In genomic region chr19:32868206-32868950, GRCh38 we compare ENCODE assay signal across 22 cellular contexts. TPM values are rescaled to one million over a fixed set of nuclear protein-coding genes. Genes with fewer than 3 reads are reported as not detected.
DNase-seq lines count a peak whose midpoint lies in the region; ATAC-seq, FAIRE-seq and TF ChIP-seq lines count a peak whose summit lies in the region.
"Had no signal": no experiment of that assay in that cellular context is flagged by ENCODE, and none has a peak within 500 bp of the region (broad histone marks: within the 10 kb centered on the region; RNA-seq: fewer than 3 reads in every experiment).

No MANE protein-coding gene starts in this region.

- no peak overlapping the region for H3K18ac ChIP-seq in neuronal stem cell (ENCODE audit: low read length)

- H3K9ac ChIP-seq in NT2/D1 (ENCODE audit: insufficient read length, low read depth): peak overlapping the region; percentile 4
- no peak overlapping the region for H3K9ac ChIP-seq in kidney (ENCODE audit: low read length in 2 of 2)
- no peak overlapping the region for H3K9ac ChIP-seq in neuronal stem cell (ENCODE audit: low read depth, low read length, poor library complexity)
- H3K9ac ChIP-seq: KMS-11 had no signal

- no peak overlapping the region for H2AK5ac ChIP-seq in neuronal stem cell (ENCODE audit: low read depth, low read length)

- H3K27ac ChIP-seq in kidney (ENCODE audit: low read depth in 2 of 2, low read length in 2 of 2): peak overlapping the region; percentile 0 to 32
- no peak overlapping the region for H3K27ac ChIP-seq in neuronal stem cell (replicated peaks; ENCODE audit: low read length)
- H3K27ac ChIP-seq: KMS-11, SJSA1 had no signal

- no peaks in the 10 kb centered on the region for H3K79me1 ChIP-seq in neuronal stem cell (ENCODE audit: low read depth, low read length)

- H3K27me3 ChIP-seq in NT2/D1 (ENCODE audit: insufficient read depth, insufficient read length): no peaks in the 10 kb centered on the region
- H3K27me3 ChIP-seq in neuronal stem cell (ENCODE audit: control insufficient read depth in 3 of 3, insufficient read depth in 3 of 3, low read depth in 1 of 3, low read length in 3 of 3): no peaks in the 10 kb centered on the region
- H3K27me3 ChIP-seq: BE2C had no signal

- H3K36me3 ChIP-seq in NT2/D1 (ENCODE audit: insufficient read depth, insufficient read length, low read length): no peaks in the 10 kb centered on the region
- no peaks in the 10 kb centered on the region for H3K36me3 ChIP-seq in kidney (ENCODE audit: control insufficient read depth in 1 of 2, insufficient read depth in 2 of 2, low read length in 2 of 2)
- H3K36me3 ChIP-seq in neuronal stem cell (replicated peaks in 1 of 2; ENCODE audit: control insufficient read depth in 2 of 2, insufficient read depth in 2 of 2, low read length in 2 of 2): no peaks in the 10 kb centered on the region
- H3K36me3 ChIP-seq: BE2C, SJSA1 had no signal

- H3K9me3 ChIP-seq in NT2/D1 (ENCODE audit: insufficient read depth, low read length) (no peaks in the 10 kb centered on the region), kidney (ENCODE audit: control insufficient read depth in 1 of 2, low read length in 2 of 2) (no peaks in the 10 kb centered on the region), neuronal stem cell (replicated peaks in 1 of 2; ENCODE audit: control insufficient read depth in 2 of 2, insufficient read depth in 1 of 2, low read depth in 1 of 2, low read length in 2 of 2) (no peaks in the 10 kb centered on the region)
- H3K9me3 ChIP-seq: BE2C, SJSA1 had no signal

- H3K14ac ChIP-seq in neuronal stem cell (ENCODE audit: low read length): no peak overlapping the region

- no peak overlapping the region for H2BK5ac ChIP-seq in neuronal stem cell (ENCODE audit: low read length)

- intact Hi-C loops in kidney (cut with DNase I): no loop called here

- no peak overlapping the region for H3K4ac ChIP-seq in neuronal stem cell (ENCODE audit: low read length)

- no peak overlapping the region for H4K91ac ChIP-seq in neuronal stem cell (ENCODE audit: low read depth, low read length, poor library complexity)

- no peak overlapping the region for H2BK12ac ChIP-seq in neuronal stem cell (ENCODE audit: low read length)

- H2AFZ ChIP-seq in neuronal stem cell (ENCODE audit: low read length): peak overlapping the region; percentile 51

- DNase-seq in NT2/D1 (ENCODE audit: low read depth, low spot score) (no peak), kidney (no peak), neuronal stem cell (ENCODE audit: low spot score) (no peak), NCI-H128 (lab: John Stamatoyannopoulos, UW; ENCODE audit: unreplicated experiment) (no peak), pons (ENCODE audit: low spot score) (no peak)
- DNase-seq in activated naive CD4-positive, alpha-beta T cell treated with anti-CD3 and anti-CD28 coated beads, Interleukin-2, amount 50 U/mL, for 16 hours: no peak
- DNase-seq: BE2C; CD4-positive, CD25-positive, alpha-beta regulatory T cell; DMS79; IMR-90; NCI-H1092 treated with DMSO at 0.1 percent for 48 hours; NCI-H146; NCI-H2029; NCI-H2171; NCI-H345; NCI-H524 treated with DMSO at 0.1 percent for 48 hours had no signal

- H2BK120ac ChIP-seq in neuronal stem cell (ENCODE audit: low read depth, low read length): no peak overlapping the region

- no peak overlapping the region for H3K23ac ChIP-seq in neuronal stem cell (ENCODE audit: low read depth, low read length, poor library complexity)

- H3K4me3 ChIP-seq in NT2/D1 (ENCODE audit: insufficient read length, low read depth) (no peak overlapping the region), kidney (ENCODE audit: low read length in 2 of 2) (peak overlapping the region in 1 of 2 donors; percentile 67), neuronal stem cell (ENCODE audit: low read length in 2 of 2) (no peak overlapping the region)
- H3K4me3 ChIP-seq: SJSA1 had no signal

- ATAC-seq in HG02678 (IDR thresholded peaks at IDR 0.05; ENCODE audit: unreplicated experiment): no peak
- ATAC-seq: HCT116, Right ventricle myocardium inferior had no signal

- no peak overlapping the region for H4K8ac ChIP-seq in neuronal stem cell (ENCODE audit: low read depth, low read length)

- H3K4me1 ChIP-seq in NT2/D1 (ENCODE audit: insufficient read depth, insufficient read length) (peaks cover 8% of the 10 kb centered on the region), kidney (ENCODE audit: control insufficient read depth in 1 of 2, insufficient read depth in 1 of 2, low read depth in 1 of 2, low read length in 2 of 2) (peaks cover 0 to 8% of the 10 kb centered on the region in 2 donors), neuronal stem cell (ENCODE audit: control insufficient read depth in 2 of 2, insufficient read depth in 1 of 2, low read depth in 1 of 2, low read length in 2 of 2) (no peaks in the 10 kb centered on the region)
- H3K4me1 ChIP-seq: BE2C, SJSA1 had no signal

- no peak overlapping the region for H3K4me2 ChIP-seq in neuronal stem cell (ENCODE audit: insufficient read depth, low read length, poor library complexity, severe bottlenecking)
- H3K4me2 ChIP-seq: KMS-11 had no signal

- WGBS in neuronal stem cell (ENCODE audit: extremely low coverage in 2 of 2, insufficient read length in 2 of 2, insufficient replicate concordance in 1 of 2), 2 donors: no CpG with 5 or more reads among the region's 19 CpGs

- no peak overlapping the region for H2BK15ac ChIP-seq in neuronal stem cell (ENCODE audit: low read length)

- FAIRE-seq in kidney (lab: Jason Lieb, UNC): no peak
- FAIRE-seq: HTR-8/SVneo had no signal

- no peak for TF ChIP-seq CTCF in kidney (IDR thresholded peaks at IDR 0.05; ENCODE audit: borderline replicate concordance, extremely low read depth, insufficient read depth)

RNA-seq across cellular contexts. Expression of gene SLC7A9, which starts 1.2 kb away (rescaled TPM):
- 2.6 TPM for total RNA-seq in kidney
- 40.0 TPM for polyA plus RNA-seq in kidney (ENCODE audit: insufficient read depth, low read depth, low replicate concordance)
- polyA plus RNA-seq in neuronal stem cell (2013, experiment 1 of 2): 0.20 TPM
- 0.24 TPM for polyA plus RNA-seq in neuronal stem cell (2013, experiment 2 of 2)
- total RNA-seq: IMR-90, SJSA1 had no signal
- polyA plus RNA-seq: CD4-positive, CD25-positive, alpha-beta regulatory T cell; IMR-90 had no signal
